Comparison of ENCODE assay signal across 8 cellular contexts in genomic region chr15:79923515-79924169, GRCh38. TPM values are rescaled to one million over a fixed set of nuclear protein-coding genes. Genes with fewer than 3 reads are reported as not detected.
DNase-seq lines count a peak whose midpoint lies in the region; ATAC-seq and TF ChIP-seq lines count a peak whose summit lies in the region.

No MANE protein-coding gene starts in this region.

- peak; percentile 97 for DNase-seq in DND-41
- peak; percentile 96 to 100 (median 99) for DNase-seq in Peyer's patch
- DNase-seq in activated T-helper 1 cell treated with Interleukin-2 at 50 U/mL for 16 hours (ENCODE audit: low read depth) = peak; percentile 99
- DNase-seq in esophagus squamous epithelium (lab: John Stamatoyannopoulos, UW) = peak; percentile 84
- peak; percentile 95 for DNase-seq in myocyte (ENCODE audit: low read depth)
- peak; percentile 93 to 97 for DNase-seq in stimulated activated CD8-positive, alpha-beta memory T cell treated with anti-CD3 and anti-CD28 coated beads, Interleukin-7, amount 100 ng/mL, for 4 hours (ENCODE audit: low read depth in 2 of 2)

- H3K27ac ChIP-seq in DND-41 (ENCODE audit: low read length) (peak overlapping the region; percentile 85), KOPT-K1 (ENCODE audit: low read depth, low read length, poor library complexity, severe bottlenecking) (peak overlapping the region; percentile 98), Peyer's patch (peak overlapping the region; percentile 88 to 98 (median 96)), esophagus squamous epithelium (peak overlapping the region; percentile 93 to 99 (median 96))

- H3K4me3 ChIP-seq in DND-41 (ENCODE audit: low read depth in 1 of 2, low read length in 2 of 2) (peak overlapping the region; percentile 79; a peak in 3 of 4 replicates), Peyer's patch (peak overlapping the region; percentile 71 to 91 (median 80)), esophagus squamous epithelium (peak overlapping the region; percentile 62 to 100 (median 84))

- H3K4me2 ChIP-seq in DND-41 (ENCODE audit: insufficient read depth, low read length) = peak overlapping the region; percentile 88

- H2AFZ ChIP-seq in DND-41 (ENCODE audit: low read depth, low read length) = peak overlapping the region; percentile 93

- TF ChIP-seq CTCF in DND-41 (IDR thresholded peaks at IDR 0.05; ENCODE audit: borderline replicate concordance, extremely low read depth, low read length, poor library complexity, severe bottlenecking) = no peak
- peak in 2 of 6 experiments; percentile 5 to 7 for TF ChIP-seq CTCF in Peyer's patch (IDR thresholded peaks at IDR 0.05)
- TF ChIP-seq CTCF in esophagus squamous epithelium (IDR thresholded peaks at IDR 0.05) = no peak

- peak; percentile 91 for ATAC-seq in DND-41 (ENCODE audit: insufficient read depth, low read depth)
- peak; percentile 97 for ATAC-seq in GM21825 (IDR thresholded peaks at IDR 0.05; ENCODE audit: unreplicated experiment)

- peaks cover 27% of the 10 kb centered on the region for H3K9me3 ChIP-seq in DND-41 (ENCODE audit: insufficient read depth, low read length, severe bottlenecking)
- H3K9me3 ChIP-seq in KOPT-K1 (ENCODE audit: insufficient read depth, low read length, poor library complexity, severe bottlenecking) = peaks cover 37% of the 10 kb centered on the region
- peaks cover 0 to 27% (median 6%) of the 10 kb centered on the region in 4 donors for H3K9me3 ChIP-seq in Peyer's patch
- peaks cover 0 to 35% (median 33%) of the 10 kb centered on the region in 3 donors for H3K9me3 ChIP-seq in esophagus squamous epithelium

- H3K27me3 ChIP-seq in DND-41 (ENCODE audit: insufficient read depth, low read length, poor library complexity) = no peaks in the 10 kb centered on the region
- no peaks in the 10 kb centered on the region for H3K27me3 ChIP-seq in Peyer's patch
- H3K27me3 ChIP-seq in esophagus squamous epithelium = no peaks in the 10 kb centered on the region

- 1 to 2% methylated on average over 16 of the region's 68 CpGs for WGBS in esophagus squamous epithelium, 2 donors

- TF ChIP-seq POLR2A in Peyer's patch (IDR thresholded peaks at IDR 0.05) (peak; percentile 70 to 89), esophagus squamous epithelium (IDR thresholded peaks at IDR 0.05) (peak in 3 of 4 donors; percentile 61 to 92 (median 66))

- H3K36me3 ChIP-seq in DND-41 (ENCODE audit: insufficient read depth, low read length) = peaks cover 31% of the 10 kb centered on the region
- peaks cover 33% of the 10 kb centered on the region for H3K36me3 ChIP-seq in KOPT-K1 (ENCODE audit: insufficient read depth, low read length)
- H3K36me3 ChIP-seq in Peyer's patch = peaks cover 0 to 24% (median 0%) of the 10 kb centered on the region in 3 donors
- peaks cover 0 to 29% (median 0%) of the 10 kb centered on the region in 3 donors for H3K36me3 ChIP-seq in esophagus squamous epithelium

- peaks cover 17% of the 10 kb centered on the region for H3K4me1 ChIP-seq in DND-41 (ENCODE audit: insufficient read depth, low read length)
- peaks cover 0 to 13% (median 0%) of the 10 kb centered on the region in 4 donors for H3K4me1 ChIP-seq in Peyer's patch
- peaks cover 4 to 19% (median 9%) of the 10 kb centered on the region in 3 donors for H3K4me1 ChIP-seq in esophagus squamous epithelium

- intact Hi-C loops in esophagus squamous epithelium (cut with DNase I) = no loop called here

- H4K20me1 ChIP-seq in DND-41 (ENCODE audit: insufficient read depth, low read length) = no peaks in the 10 kb centered on the region

- H3K9ac ChIP-seq in DND-41 (ENCODE audit: low read depth, low read length) = peak overlapping the region; percentile 88

- peaks cover 29% of the 10 kb centered on the region for H3K79me2 ChIP-seq in DND-41 (ENCODE audit: insufficient read depth, low read length)

RNA-seq across cellular contexts. Expression of gene MTHFS, which starts 26.8 kb away (rescaled TPM):
- 10 to 100 TPM in 3 of 4 donors, not detected in 1; 26.7 to 49.9 (median 29.8) TPM for total RNA-seq in Peyer's patch
- total RNA-seq in esophagus squamous epithelium = 10 to 100 TPM in 2 of 4 donors, 1 to 10 TPM in 2; 4.8 to 11.8 (median 9.9) TPM
- total RNA-seq in myocyte = 15.0 and 15.7 TPM in 2 replicates
- polyA plus RNA-seq in myocyte (2012) = 18.5 TPM

RNA-seq across cellular contexts. Expression of gene BCL2A1, which starts 47.4 kb away (rescaled TPM):
- total RNA-seq in Peyer's patch (10 to 100 TPM in 1 of 4 donors, 1 to 10 TPM in 1, not detected in 2; 3.8 to 21.5 TPM), esophagus squamous epithelium (1 to 10 TPM in 2 of 4 donors, under 1 TPM in 1, not detected in 1; 0.45 to 2.7 (median 1.2) TPM), myocyte (not detected in 2 replicates)
- 0.26 TPM for polyA plus RNA-seq in myocyte (2012)

Comparison
In these comparisons a context has a peak if more than half of its experiments do, and no peak if none do; other contexts are left out.
1. Peak in every context shown above with its lines: DNase-seq, ATAC-seq, H3K4me3 ChIP-seq and H3K27ac ChIP-seq.